Comparison of ENCODE assay signal across 24 cellular contexts in the genomic region with DNA sequence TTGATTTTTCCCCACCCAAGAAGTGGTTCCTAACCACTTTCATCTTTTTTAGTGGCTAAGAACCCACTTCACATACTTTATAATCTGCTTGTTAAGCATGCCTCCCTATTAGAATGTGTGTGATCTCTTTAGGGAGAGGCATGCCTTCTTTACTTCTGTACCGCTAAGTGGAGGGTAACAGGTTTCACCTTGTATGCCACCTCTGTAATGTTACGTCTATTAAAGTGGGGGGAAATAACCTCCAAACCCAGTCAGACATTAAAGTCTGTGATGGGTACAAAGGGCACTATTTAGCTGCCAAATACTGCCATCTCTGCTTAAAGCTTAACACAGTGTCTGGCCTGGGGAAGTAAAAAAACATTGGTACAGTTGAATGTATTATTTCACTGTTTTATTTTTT. TPM values are rescaled to one million over a fixed set of nuclear protein-coding genes. Genes with fewer than 3 reads are reported as not detected.
A peak's percentile ranks its signal among the peaks of the same experiment; 100 is the strongest.
DNase-seq lines count a peak whose midpoint lies in the region; ATAC-seq, FAIRE-seq and TF ChIP-seq lines count a peak whose summit lies in the region.
"Had no signal": no experiment of that assay in that cellular context is flagged by ENCODE, and none has a peak within 500 bp of the region (broad histone marks: within the 10 kb centered on the region; RNA-seq: fewer than 3 reads in every experiment).

No MANE protein-coding gene starts in this region.

- no peak overlapping the region for H3K4me2 ChIP-seq in HepG2 (ENCODE audit: low read depth, low read length)

- peaks cover 20% of the 10 kb centered on the region for H3K79me2 ChIP-seq in HepG2 (ENCODE audit: insufficient read depth, low read length)

- H3K4me3 ChIP-seq in cardiac muscle cell: no peak overlapping the region
- H3K4me3 ChIP-seq in right cardiac atrium (ENCODE audit: low read length): no peak overlapping the region
- H3K4me3 ChIP-seq in HepG2 (replicated peaks in 1 of 3; ENCODE audit: insufficient read depth in 1 of 3, low read depth in 2 of 3, low read length in 3 of 3): no peak overlapping the region
- no peak overlapping the region for H3K4me3 ChIP-seq in body of pancreas
- no peak overlapping the region for H3K4me3 ChIP-seq in transverse colon
- H3K4me3 ChIP-seq: breast epithelium had no signal

- DNase-seq in cardiac muscle cell (ENCODE audit: low read depth in 1 of 2, low spot score in 1 of 2) (peak in 1 of 2 donors; percentile 4), right cardiac atrium (no peak), HepG2 (ENCODE audit: low spot score) (no peak), body of pancreas (no peak), transverse colon (no peak)
- DNase-seq: activated CD4-positive, alpha-beta T cell treated with anti-CD3 and anti-CD28 coated beads for 4 hours; COR-L47; dermis blood vessel endothelial cell; foreskin fibroblast; KG1; kidney glomerular epithelial cell; NCI-H1048; NCI-H2029; NCI-H510A treated with DMSO at 0.1 percent for 48 hours; stimulated activated CD4-positive, alpha-beta T cell treated with anti-CD3 and anti-CD28 coated beads, Interleukin-12 subunit alpha, Interleukin-12 subunit beta, amount 100 ng/mL, for 4 hours; stimulated activated CD8-positive, alpha-beta memory T cell treated with anti-CD3 and anti-CD28 coated beads, Interleukin-4, amount 100 ng/mL, for 48 hours had no signal

- ATAC-seq in right cardiac atrium (no peak), HepG2 (no peak), HG02885 (IDR thresholded peaks at IDR 0.05; ENCODE audit: poor library complexity, unreplicated experiment) (no peak), body of pancreas (no peak)
- ATAC-seq in activated T-helper 17 cell treated with anti-CD3 and anti-CD28 coated beads, Interleukin-2, amount 50 U/mL, for 72 hours (replicated peaks): no peak

- FAIRE-seq in HepG2 (lab: Jason Lieb, UNC): no peak
- FAIRE-seq: GM18507, TTC549 had no signal

- no peaks in the 10 kb centered on the region for H3K9me3 Mint-ChIP-seq in activated T-helper 17 cell treated with anti-CD3 and anti-CD28 coated beads, Interleukin-2, amount 50 U/mL, for 72 hours
- H3K9me3 Mint-ChIP-seq: mesothelial cell of epicardium had no signal

- H3K4me1 Mint-ChIP-seq in activated T-helper 17 cell treated with anti-CD3 and anti-CD28 coated beads, Interleukin-2, amount 50 U/mL, for 72 hours: peaks cover 23% of the 10 kb centered on the region
- H3K4me1 Mint-ChIP-seq: mesothelial cell of epicardium had no signal

- H4K20me1 ChIP-seq in HepG2 (ENCODE audit: insufficient read depth, low read length): peaks cover 2% of the 10 kb centered on the region

- no TSS peak for BruUV-seq in HepG2 (replicated peaks; lab: Mats Ljungman, UMichigan)

- H3K9me3 ChIP-seq in cardiac muscle cell (ENCODE audit: low read depth) (no peaks in the 10 kb centered on the region), right cardiac atrium (ENCODE audit: control insufficient read depth, low read length) (no peaks in the 10 kb centered on the region), HepG2 (ENCODE audit: low read length) (no peaks in the 10 kb centered on the region), body of pancreas (no peaks in the 10 kb centered on the region), transverse colon (no peaks in the 10 kb centered on the region)
- H3K9me3 ChIP-seq: breast epithelium, neutrophil had no signal

- no peak for TF ChIP-seq POLR2A in HepG2 (IDR thresholded peaks at IDR 0.05; ENCODE audit: insufficient read depth in 1 of 2, low read depth in 2 of 2, low read length in 2 of 2)
- TF ChIP-seq POLR2A in body of pancreas (IDR thresholded peaks at IDR 0.05): no peak
- no peak for TF ChIP-seq POLR2A in transverse colon (IDR thresholded peaks at IDR 0.05)

- TF ChIP-seq CTCF in cardiac muscle cell (IDR thresholded peaks at IDR 0.05; ENCODE audit: low read depth, low read length): no peak
- no peak for TF ChIP-seq CTCF in HepG2 (CRISPR knock-in tag; IDR thresholded peaks at IDR 0.05)
- no peak for TF ChIP-seq CTCF in body of pancreas (IDR thresholded peaks at IDR 0.05)
- no peak for TF ChIP-seq CTCF in transverse colon (IDR thresholded peaks at IDR 0.05)

- CTCF ChIA-PET in HepG2 (lab: Yijun Ruan, JAX; ENCODE audit: low intra/inter-chr PET ratio, low total read pairs): no interaction called here

- no peaks in the 10 kb centered on the region for H3K27me3 Mint-ChIP-seq in activated T-helper 17 cell treated with anti-CD3 and anti-CD28 coated beads, Interleukin-2, amount 50 U/mL, for 72 hours

- TF ChIP-seq RAD21 in HepG2 (CRISPR knock-in tag; IDR thresholded peaks at IDR 0.05): no peak

- H3K4me1 ChIP-seq in cardiac muscle cell (ENCODE audit: low read depth) (no peaks in the 10 kb centered on the region), right cardiac atrium (ENCODE audit: control insufficient read depth, insufficient read depth, low read length) (peaks cover 1% of the 10 kb centered on the region), HepG2 (ENCODE audit: insufficient read depth, low read length) (no peaks in the 10 kb centered on the region), body of pancreas (peaks cover 15% of the 10 kb centered on the region), transverse colon (peaks cover 0 to 28% (median 4%) of the 10 kb centered on the region in 4 donors)
- H3K4me1 ChIP-seq: breast epithelium had no signal

- no peak overlapping the region for H2AFZ ChIP-seq in HepG2 (ENCODE audit: low read length)

- 77% methylated on average over 2 of the region's 2 CpGs for WGBS in right cardiac atrium
- 91% methylated on average over 2 of the region's 2 CpGs for WGBS in HepG2 (ENCODE audit: low lambda C conversion rate)
- WGBS in body of pancreas, 2 donors: 48 to 62% methylated on average over 2 of the region's 2 CpGs
- WGBS in transverse colon (ENCODE audit: low coverage in 1 of 2), 2 donors: 62 to 66% methylated on average over 2 of the region's 2 CpGs

- peak overlapping the region; percentile 46 for H3K27ac Mint-ChIP-seq in activated T-helper 17 cell treated with anti-CD3 and anti-CD28 coated beads, Interleukin-2, amount 50 U/mL, for 72 hours
- H3K27ac Mint-ChIP-seq: mesothelial cell of epicardium had no signal

- peaks cover 62% of the 10 kb centered on the region for H3K36me3 Mint-ChIP-seq in activated T-helper 17 cell treated with anti-CD3 and anti-CD28 coated beads, Interleukin-2, amount 50 U/mL, for 72 hours (ENCODE audit: low read depth)

- H3K27ac ChIP-seq in cardiac muscle cell: peak overlapping the region; percentile 4
- H3K27ac ChIP-seq in right cardiac atrium (ENCODE audit: low read length): no peak overlapping the region
- no peak overlapping the region for H3K27ac ChIP-seq in HepG2 (ENCODE audit: extremely low read length, insufficient read depth, low read length)
- H3K27ac ChIP-seq in body of pancreas: no peak overlapping the region
- H3K27ac ChIP-seq in transverse colon: no peak overlapping the region
- H3K27ac ChIP-seq: breast epithelium, epithelial cell of prostate, neutrophil had no signal

- H3K9ac ChIP-seq in HepG2 (ENCODE audit: insufficient read depth, low read depth, low read length): no peak overlapping the region

- H3K36me3 ChIP-seq in cardiac muscle cell (peaks cover 21% of the 10 kb centered on the region), HepG2 (replicated peaks in 1 of 2; ENCODE audit: control insufficient read depth in 1 of 2, insufficient read depth in 2 of 2, low read length in 2 of 2) (peaks cover 0 to 25% of the 10 kb centered on the region in 2 experiments; a peak in 4 of 5 replicates), body of pancreas (replicated peaks in 1 of 2; ENCODE audit: insufficient read depth in 1 of 2, low read depth in 2 of 2) (peaks cover 7 to 9% of the 10 kb centered on the region in 2 donors), transverse colon (peaks cover 0 to 28% (median 13%) of the 10 kb centered on the region in 4 donors)
- H3K36me3 ChIP-seq: breast epithelium had no signal

- no peak overlapping the region for H3K4me3 Mint-ChIP-seq in activated T-helper 17 cell treated with anti-CD3 and anti-CD28 coated beads, Interleukin-2, amount 50 U/mL, for 72 hours
- H3K4me3 Mint-ChIP-seq: mesothelial cell of epicardium had no signal

- no peaks in the 10 kb centered on the region for H3K27me3 ChIP-seq in cardiac muscle cell
- H3K27me3 ChIP-seq in right cardiac atrium (ENCODE audit: control insufficient read depth, insufficient read depth): no peaks in the 10 kb centered on the region
- H3K27me3 ChIP-seq in HepG2 (ENCODE audit: control insufficient read depth in 1 of 2, insufficient read depth in 2 of 2, low read length in 2 of 2): no peaks in the 10 kb centered on the region
- H3K27me3 ChIP-seq in body of pancreas: no peaks in the 10 kb centered on the region
- H3K27me3 ChIP-seq in transverse colon: no peaks in the 10 kb centered on the region
- H3K27me3 ChIP-seq: breast epithelium, neutrophil had no signal

- no peak for TF ChIP-seq EP300 in HepG2 (IDR thresholded peaks at IDR 0.05; ENCODE audit: low read depth in 2 of 2, low read length in 2 of 2)
- no peak for TF ChIP-seq EP300 in HepG2 (CRISPR knock-in tag; IDR thresholded peaks at IDR 0.05; ENCODE audit: borderline replicate concordance)
- no peak for TF ChIP-seq EP300 in transverse colon (IDR thresholded peaks at IDR 0.05; ENCODE audit: low read depth)

- intact Hi-C loops in right cardiac atrium (cut with DNase I): no loop called here
- intact Hi-C loops in HepG2 (cut with micrococcal nuclease; ENCODE audit: unreplicated experiment): no loop called here
- intact Hi-C loops in body of pancreas (cut with DNase I): no loop called here
- intact Hi-C loops in transverse colon (cut with DNase I; ENCODE audit: low total_unique reads): no loop called here

- in situ Hi-C loops in HepG2 (cut with HindIII; ENCODE audit: extremely low pct_ligation_motif_present, low pct_unique_long_range_greater_than_20kb) (no loop called here), transverse colon (cut with MboI; ENCODE audit: low pct_ligation_motif_present in 1 of 4, low pct_unique_long_range_greater_than_20kb in 1 of 4, low sequenced_read_pairs in 3 of 4) (no loop called here)

- POLR2A ChIA-PET in HepG2 (lab: Yijun Ruan, JAX): no interaction called here

RNA-seq across cellular contexts. Expression of gene EPC1, which starts 51.9 kb away (rescaled TPM):
- total RNA-seq in cardiac muscle cell (24.0 and 25.4 TPM in 2 replicates), right cardiac atrium (10 to 100 TPM; 21.9 to 24.6 (median 23.8) TPM), HepG2 (2016; rRNA removed; fragmentation: Illumina TruSeq; extraction: Trizol) (23.6 and 28.7 TPM in 2 replicates), body of pancreas (10 to 100 TPM; 31.9 to 39.2 TPM), transverse colon (100 to 1,000 TPM in 1 of 4 donors, 10 to 100 TPM in 3; 40.3 to 148 (median 62.2) TPM)
- polyA plus RNA-seq in cardiac muscle cell (12.9 and 14.4 TPM in 2 replicates), right cardiac atrium (11.5 TPM), HepG2 (2011; rRNA removed) (39.2 and 44.2 TPM in 2 replicates)
- total RNA-seq in activated T-helper 17 cell treated with anti-CD3 and anti-CD28 coated beads, Interleukin-2, amount 50 U/mL, for 72 hours: 10 to 100 TPM; 36.3 to 40.4 TPM
- total RNA-seq in HepG2 (2016; cell fraction: cytosol; rRNA removed; fragmentation: Illumina TruSeq; extraction: Trizol; ENCODE audit: low read depth): 18.0 and 19.2 TPM in 2 replicates
- 25.1 and 29.8 TPM in 2 replicates for total RNA-seq in HepG2 (2016; cell fraction: insoluble cytoplasmic fraction; rRNA removed; fragmentation: Illumina TruSeq; extraction: Trizol)
- total RNA-seq in HepG2 (2016; cell fraction: membrane; rRNA removed; fragmentation: Illumina TruSeq; extraction: Trizol): 26.1 and 31.2 TPM in 2 replicates
- total RNA-seq in HepG2 (2016; cell fraction: nucleus; rRNA removed; fragmentation: Illumina TruSeq; extraction: Trizol): 55.1 and 59.9 TPM in 2 replicates
- 24.6 and 24.8 TPM in 2 replicates for polyA plus RNA-seq in HepG2 (2011; cell fraction: cytosol; rRNA removed)
- 51.1 and 64.3 TPM in 2 replicates for polyA plus RNA-seq in HepG2 (2011; cell fraction: nucleus; rRNA removed)
- 11.5 and 11.9 TPM in 2 replicates for polyA plus RNA-seq in HepG2 (2012)
- polyA plus RNA-seq in HepG2 (2016; cell fraction: cytosol; fragmentation: Illumina TruSeq; extraction: Trizol; ENCODE audit: low read depth): 20.3 and 20.7 TPM in 2 replicates
- polyA plus RNA-seq in HepG2 (2016; cell fraction: insoluble cytoplasmic fraction; fragmentation: Illumina TruSeq; extraction: Trizol; ENCODE audit: low read depth): 22.1 and 22.7 TPM in 2 replicates
- 22.4 and 25.4 TPM in 2 replicates for polyA plus RNA-seq in HepG2 (2016; cell fraction: membrane; fragmentation: Illumina TruSeq; extraction: Trizol; ENCODE audit: low read depth)
- polyA plus RNA-seq in HepG2 (2016; cell fraction: nucleus; fragmentation: Illumina TruSeq; extraction: Trizol; ENCODE audit: insufficient read depth, low read depth): 67.0 and 70.2 TPM in 2 replicates
- 49.8 and 55.1 TPM in 2 replicates for polyA minus RNA-seq in HepG2 (2011; rRNA and poly(A)+ RNA removed; ENCODE audit: low replicate concordance)
- 15.8 and 17.6 TPM in 2 replicates for polyA minus RNA-seq in HepG2 (2011; cell fraction: cytosol; rRNA and poly(A)+ RNA removed)
- polyA minus RNA-seq in HepG2 (2011; cell fraction: nucleus; rRNA and poly(A)+ RNA removed): 112 and 118 TPM in 2 replicates
